8 cellular contexts compared by ENCODE assay signal in the genomic region with DNA sequence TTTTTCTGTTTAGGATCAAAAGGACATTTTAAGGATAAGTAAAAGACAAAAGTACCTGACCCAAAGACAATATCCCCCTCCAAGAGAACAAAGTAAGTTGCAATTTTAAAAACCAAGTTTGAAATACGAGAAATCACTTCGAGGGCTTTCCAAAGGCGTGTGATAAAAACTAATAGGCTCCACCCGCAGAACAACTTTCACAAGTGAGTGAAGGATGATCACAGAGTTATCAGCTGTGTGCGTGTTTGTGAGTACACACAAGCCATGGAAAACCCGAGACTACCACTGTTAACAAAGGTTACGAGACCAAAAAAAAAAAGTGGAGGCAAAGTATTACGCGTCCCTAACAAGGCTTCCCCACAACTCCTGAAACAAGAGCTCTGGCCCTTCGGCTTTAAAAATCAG. TPM values are rescaled to one million over a fixed set of nuclear protein-coding genes. Genes with fewer than 3 reads are reported as not detected.
A peak's percentile ranks its signal among the peaks of the same experiment; 100 is the strongest.
DNase-seq lines count a peak whose midpoint lies in the region; ATAC-seq and TF ChIP-seq lines count a peak whose summit lies in the region.

No MANE protein-coding gene starts in this region.

- CTCF ChIA-PET in PC-3 (lab: Charles Lee): interaction anchor here (0.7 kb wide), 1 partner anchor 157 kb away, joined by 3 read pairs; no protein-coding TSS in a partner anchor

- no peak for TF ChIP-seq CTCF in PC-3 (conservative IDR thresholded peaks at IDR 0.05; ENCODE audit: low read depth, low read length)

- H3K9ac ChIP-seq in PC-3 (ENCODE audit: low read length) (peak overlapping the region; percentile 96), muscle layer of colon (ENCODE audit: low read length) (peak overlapping the region; percentile 88)

- TSS peak; percentile 60 for BruUV-seq in PC-3 (replicated peaks; lab: Mats Ljungman, UMichigan)

- H3K4me1 ChIP-seq in PC-3 (ENCODE audit: insufficient read depth, low read length) (no peaks in the 10 kb centered on the region; the same call in 1 of the 2 replicates), muscle layer of colon (ENCODE audit: insufficient read depth, low read length) (peaks cover 30% of the 10 kb centered on the region)

- H3K36me3 ChIP-seq in PC-3 (ENCODE audit: low read depth, low read length): no peaks in the 10 kb centered on the region
- no peaks in the 10 kb centered on the region for H3K36me3 ChIP-seq in muscle layer of colon (ENCODE audit: insufficient read depth, low read length)

- peaks cover 40 to 46% of the 10 kb centered on the region in 2 donors for H3K4me1 Mint-ChIP-seq in effector memory CD8-positive, alpha-beta T cell (ENCODE audit: low read depth in 2 of 2)

- H3K27me3 Mint-ChIP-seq in effector memory CD8-positive, alpha-beta T cell: no peaks in the 10 kb centered on the region

- ATAC-seq in activated CD4-positive, CD25-positive, alpha-beta regulatory T cell treated with anti-CD3 and anti-CD28 coated beads, Interleukin-2, amount 50 U/mL, for 24 hours: no peak
- ATAC-seq in PC-3 (no peak), HG02885 (IDR thresholded peaks at IDR 0.05; ENCODE audit: poor library complexity, unreplicated experiment) (no peak)
- ATAC-seq in effector memory CD8-positive, alpha-beta T cell (replicated peaks): no peak

- intact Hi-C loops in PC-3 (cut with micrococcal nuclease): loop anchor here (1.0 to 5.0 kb wide), 2 partner anchors 47 to 73 kb away; no protein-coding TSS in a partner anchor

- POLR2A ChIA-PET in PC-3 (lab: Charles Lee; ENCODE audit: unreplicated experiment): interaction anchor here (0.6 kb wide), 1 partner anchor 63 kb away, joined by 4 read pairs; no protein-coding TSS in a partner anchor

- H2AFZ ChIP-seq in PC-3 (ENCODE audit: low read length): peak overlapping the region; percentile 69

- no peaks in the 10 kb centered on the region for H3K9me2 ChIP-seq in PC-3 (replicated peaks; ENCODE audit: low read length)

- 0 out of 2 replicates have a peak, but pooled peaks cover 5% of the 10 kb centered on the region for H4K20me1 ChIP-seq in PC-3 (ENCODE audit: low read length)

- peak; percentile 9 for DNase-seq in activated CD4-positive, CD25-positive, alpha-beta regulatory T cell treated with anti-CD3 and anti-CD28 coated beads, Interleukin-2, amount 50 U/mL, for 16 hours (ENCODE audit: low read depth, low spot score)
- DNase-seq in PC-3: peak; percentile 23
- DNase-seq in effector memory CD8-positive, alpha-beta T cell: peak in 1 of 3 experiments; percentile 2
- DNase-seq in H4 (ENCODE audit: low spot score): no peak
- no peak for DNase-seq in activated CD8-positive, alpha-beta memory T cell treated with anti-CD3 and anti-CD28 coated beads, Interleukin-2, amount 50 U/mL, for 4 hours

- H3K36me3 Mint-ChIP-seq in effector memory CD8-positive, alpha-beta T cell (ENCODE audit: insufficient read depth): peaks cover 8% of the 10 kb centered on the region

- no peaks in the 10 kb centered on the region for H3F3A ChIP-seq in PC-3 (ENCODE audit: low read length, unreplicated experiment)

- peak overlapping the region; percentile 91 for H3K4me2 ChIP-seq in PC-3 (ENCODE audit: low read length)

- H3K9me3 ChIP-seq in PC-3 (ENCODE audit: low read length) (no peaks in the 10 kb centered on the region), muscle layer of colon (ENCODE audit: low read length) (no peaks in the 10 kb centered on the region)

- H3K4me3 ChIP-seq in PC-3 (ENCODE audit: low read length) (peak overlapping the region; percentile 88), muscle layer of colon (ENCODE audit: low read depth in 1 of 2, low read length in 2 of 2) (peak overlapping the region; percentile 80 to 98)

- H3K27ac ChIP-seq in PC-3 (ENCODE audit: low read length): peak overlapping the region; percentile 86
- peak overlapping the region; percentile 97 for H3K27ac ChIP-seq in muscle layer of colon (ENCODE audit: low read depth, low read length)

- peak overlapping the region; percentile 86 for H3K27ac Mint-ChIP-seq in effector memory CD8-positive, alpha-beta T cell

- peak overlapping the region; percentile 79 to 89 for H3K4me3 Mint-ChIP-seq in effector memory CD8-positive, alpha-beta T cell

- H3K9me3 Mint-ChIP-seq in effector memory CD8-positive, alpha-beta T cell: no peaks in the 10 kb centered on the region

- H3K27me3 ChIP-seq in PC-3 (ENCODE audit: low read length): no peaks in the 10 kb centered on the region
- no peaks in the 10 kb centered on the region for H3K27me3 ChIP-seq in muscle layer of colon (ENCODE audit: control insufficient read depth in 1 of 2, insufficient read depth in 2 of 2, low read length in 2 of 2)

- peaks cover 52% of the 10 kb centered on the region for H3K79me2 ChIP-seq in PC-3 (ENCODE audit: low read length)

RNA-seq across cellular contexts. Expression of a gene that starts 0.8 kb away (rescaled TPM):
- 25.5 and 30.3 TPM in 2 replicates for total RNA-seq in PC-3 (2014; rRNA removed)
- total RNA-seq in H4 (2014; rRNA removed; shearing (Covaris generic)): 102 and 113 TPM in 2 replicates

Comparison
In these comparisons a context has a peak if more than half of its experiments do, and no peak if none do; other contexts are left out.
1. DNase-seq: peak in activated CD4-positive, CD25-positive, alpha-beta regulatory T cell treated with anti-CD3 and anti-CD28 coated beads, Interleukin-2, amount 50 U/mL, for 16 hours (single experiment) and PC-3 (single experiment); none in H4 (single experiment) and activated CD8-positive, alpha-beta memory T cell treated with anti-CD3 and anti-CD28 coated beads, Interleukin-2, amount 50 U/mL, for 4 hours (single experiment).